8 cellular contexts compared by ENCODE assay signal in genomic region chr11:75399344-75400109, GRCh38. TPM values are rescaled to one million over a fixed set of nuclear protein-coding genes. Genes with fewer than 3 reads are reported as not detected.
A peak's percentile ranks its signal among the peaks of the same experiment; 100 is the strongest.
DNase-seq lines count a peak whose midpoint lies in the region; ATAC-seq, FAIRE-seq and TF ChIP-seq lines count a peak whose summit lies in the region.

TSS of gene RPS3 (plus strand) at chr11:75399518. CDS start at chr11:75399548, 30 bp downstream.

- no peak for FAIRE-seq in H1 (lab: Jason Lieb, UNC)

- TF ChIP-seq POLR2A in H1 (IDR thresholded peaks at IDR 0.05; ENCODE audit: control extremely low read depth in 1 of 2, low read depth in 2 of 2, low read length in 2 of 2): peak; percentile 99

- TF ChIP-seq EP300 in H1 (IDR thresholded peaks at IDR 0.05; ENCODE audit: borderline replicate concordance in 1 of 2, low read depth in 2 of 2, low read length in 2 of 2): no peak

- H3K27me3 ChIP-seq in H1 (replicated peaks in 1 of 4; ENCODE audit: control insufficient read depth in 3 of 4, extremely low read depth in 1 of 4, insufficient read depth in 3 of 4, low read length in 3 of 4) (no peaks in the 10 kb centered on the region), mesendoderm (ENCODE audit: insufficient read depth, low read length, poor library complexity) (no peaks in the 10 kb centered on the region)

- CTCF ChIA-PET in activated CD8-positive, alpha-beta memory T cell treated with anti-CD3 and anti-CD28 coated beads for 36 hours (lab: Charles Lee): interaction anchor here (0.7 to 1.8 kb wide), 5 partner anchors 11 to 126 kb away, joined by 3 to 8 read pairs (median 4); partner anchors contain the start of gene GDPD5
- CTCF ChIA-PET in H1 (lab: Charles Lee; ENCODE audit: partially characterized antibody): interaction anchor here (0.8 to 4.5 kb wide), 11 partner anchors 9 to 154 kb away, joined by 3 to 20 read pairs (median 5); no protein-coding TSS in a partner anchor

- no peak within 1 kb of the TSS; the same call in 1 of the 2 replicates for H2BK12ac ChIP-seq in H1 (ENCODE audit: low read depth, low read length)

- 1% methylated on average over 53 of the region's 53 CpGs; no CpG with 5 or more reads in 1 of the 2 experiments for WGBS in H1 (ENCODE audit: extremely low coverage in 1 of 2, insufficient coverage in 1 of 2, insufficient read length in 1 of 2, insufficient replicate concordance in 2 of 2, low coverage in 1 of 2, low lambda C conversion rate in 2 of 2, missing lambda C conversion rate in 1 of 2), 2 experiments
- no CpG with 5 or more reads among the region's 53 CpGs for WGBS in mesendoderm (ENCODE audit: extremely low coverage, insufficient coverage, low lambda C conversion rate)

- H3K36me3 ChIP-seq in H1 (ENCODE audit: control insufficient read depth in 2 of 4, insufficient read depth in 4 of 4, low read length in 3 of 4) (peaks cover 30 to 44% (median 39%) of the 10 kb centered on the region in 4 experiments), mesendoderm (ENCODE audit: control insufficient read depth, insufficient read depth, low read length) (peaks cover 24% of the 10 kb centered on the region)

- no peak for TF ChIP-seq RAD21 in H1 (IDR thresholded peaks at IDR 0.05 in 1 of 2, conservative IDR thresholded peaks at IDR 0.05 in 1 of 2; ENCODE audit: low read depth in 2 of 2, low read length in 2 of 2)

- 0 out of 2 replicates have a peak within 1 kb of the TSS, but pooled peaks have one; percentile 22 for H2BK15ac ChIP-seq in H1 (ENCODE audit: low read length)
- H2BK15ac ChIP-seq in mesendoderm (replicated peaks; ENCODE audit: low read depth): no peak within 1 kb of the TSS

- H3K4me3 ChIP-seq in H1 (ENCODE audit: extremely low read depth in 1 of 4, insufficient read depth in 2 of 4, low read depth in 3 of 4, low read length in 4 of 4): peak within 1 kb of the TSS; percentile 86 to 100 (median 99)
- peak within 1 kb of the TSS; percentile 96 for H3K4me3 ChIP-seq in mesendoderm (ENCODE audit: low read length)

- no peaks in the 10 kb centered on the region for H3K9me3 ChIP-seq in H1 (ENCODE audit: insufficient read depth in 2 of 2, low read depth in 1 of 2, low read length in 1 of 2)

- H3K4me1 ChIP-seq in H1 (replicated peaks in 1 of 4; ENCODE audit: control insufficient read depth in 3 of 4, insufficient read depth in 4 of 4, low read length in 3 of 4) (peaks cover 0 to 9% (median 4%) of the 10 kb centered on the region in 4 experiments; a peak in 6 of 7 replicates), mesendoderm (ENCODE audit: control insufficient read depth, low read depth, low read length) (peaks cover 13% of the 10 kb centered on the region)

- DNase-seq in COLO668 (lab: John Stamatoyannopoulos, UW; ENCODE audit: unreplicated experiment) (peak; percentile 90), HS-27A (ENCODE audit: low read depth) (peak; percentile 81), NOMO-1 (lab: John Stamatoyannopoulos, UW; ENCODE audit: unreplicated experiment in 2 of 2) (peak; percentile 87), H1 (ENCODE audit: low read depth in 1 of 2, low spot score in 2 of 2) (peak; percentile 80 to 90), mesendoderm (peak; percentile 96)
- peak; percentile 78 for DNase-seq in stimulated activated CD8-positive, alpha-beta memory T cell treated with anti-CD3 and anti-CD28 coated beads, Interleukin-15, amount 100 ng/mL, for 1 hour (ENCODE audit: low read depth)

- H2BK120ac ChIP-seq in H1 (replicated peaks; ENCODE audit: low read depth, low read length) (no peak within 1 kb of the TSS), mesendoderm (ENCODE audit: low read depth, low read length) (no peak within 1 kb of the TSS)

- H2BK5ac ChIP-seq in H1 (ENCODE audit: low read depth, low read length): peak within 1 kb of the TSS; percentile 90
- peak within 1 kb of the TSS; percentile 90 for H2BK5ac ChIP-seq in mesendoderm (ENCODE audit: low read length)

- POLR2A ChIA-PET in activated CD8-positive, alpha-beta memory T cell treated with anti-CD3 and anti-CD28 coated beads for 36 hours (lab: Charles Lee): interaction anchor here (0.6 to 1.8 kb wide), 5 partner anchors 9 to 163 kb away, joined by 3 to 5 read pairs (median 4); partner anchors contain the start of gene SERPINH1
- POLR2A ChIA-PET in H1 (lab: Charles Lee; ENCODE audit: partially characterized antibody): interaction anchor here (0.5 to 20.0 kb wide), 43 partner anchors 4 to 1659 kb away, joined by 3 to 570 read pairs (median 6); partner anchors contain the start of genes GDPD5, KLHL35, RPS3 and SERPINH1

- H3K56ac ChIP-seq in H1 (replicated peaks; ENCODE audit: insufficient read length, low read depth, low read length): no peak within 1 kb of the TSS
- peak within 1 kb of the TSS; percentile 99 for H3K56ac ChIP-seq in mesendoderm (ENCODE audit: low read length)

- TF ChIP-seq CTCF in H1 (IDR thresholded peaks at IDR 0.05; ENCODE audit: control extremely low read depth in 1 of 3, insufficient read depth in 1 of 3, low read depth in 1 of 3, low read length in 3 of 3): no peak

- H3K23ac ChIP-seq in H1 (ENCODE audit: insufficient read length) (no peak within 1 kb of the TSS), mesendoderm (ENCODE audit: low read length) (peak within 1 kb of the TSS; percentile 82)

- H4K5ac ChIP-seq in H1 (ENCODE audit: insufficient read length, low read depth, low read length) (peak within 1 kb of the TSS; percentile 74), mesendoderm (ENCODE audit: low read length) (no peak within 1 kb of the TSS)

- no peak within 1 kb of the TSS for H3K14ac ChIP-seq in H1 (ENCODE audit: insufficient read length)

- H3K4me2 ChIP-seq in H1 (ENCODE audit: insufficient read depth in 1 of 2, low read depth in 2 of 2, low read length in 2 of 2) (peak within 1 kb of the TSS; percentile 82 to 93), mesendoderm (ENCODE audit: low read length) (peak within 1 kb of the TSS; percentile 83)

- no peak within 1 kb of the TSS for H2BK20ac ChIP-seq in H1 (ENCODE audit: low read length)

- H3K27ac ChIP-seq in H1 (ENCODE audit: low read depth, low read length) (peak within 1 kb of the TSS; percentile 97), mesendoderm (ENCODE audit: low read depth, low read length) (peak within 1 kb of the TSS; percentile 89)

- peaks cover 7% of the 10 kb centered on the region for H3K23me2 ChIP-seq in H1 (ENCODE audit: low read depth, low read length)

- peak within 1 kb of the TSS; percentile 89 for H2AK5ac ChIP-seq in H1 (ENCODE audit: low read depth, low read length)
- peak within 1 kb of the TSS; percentile 98 for H2AK5ac ChIP-seq in mesendoderm (ENCODE audit: low read length)

- H3K4ac ChIP-seq in H1 (replicated peaks; ENCODE audit: insufficient read length, low read depth, low read length) (peak within 1 kb of the TSS; percentile 69), mesendoderm (ENCODE audit: low read depth, low read length) (peak within 1 kb of the TSS; percentile 20)

- H2AFZ ChIP-seq in H1 (ENCODE audit: low read length): no peak within 1 kb of the TSS

- peaks cover 28 to 38% of the 10 kb centered on the region in 2 experiments for H4K20me1 ChIP-seq in H1 (replicated peaks in 1 of 2; ENCODE audit: control insufficient read depth in 1 of 2, insufficient read depth in 2 of 2, low read length in 2 of 2)

- H4K8ac ChIP-seq in H1 (ENCODE audit: extremely low read depth, insufficient read depth, low read length) (peak within 1 kb of the TSS; percentile 99; the same call in 1 of the 2 replicates), mesendoderm (ENCODE audit: low read depth, low read length) (no peak within 1 kb of the TSS)

- peak; percentile 90 for ATAC-seq in GM19463 (IDR thresholded peaks at IDR 0.05; ENCODE audit: unreplicated experiment)

- peak within 1 kb of the TSS; percentile 94 for H3K18ac ChIP-seq in H1 (ENCODE audit: extremely low read depth, low read length)
- peak within 1 kb of the TSS; percentile 97 for H3K18ac ChIP-seq in mesendoderm (ENCODE audit: low read length)

- H3K9ac ChIP-seq in H1 (replicated peaks in 1 of 4; ENCODE audit: extremely low read depth in 1 of 4, low read depth in 3 of 4, low read length in 3 of 4) (peak within 1 kb of the TSS; percentile 82 to 100 (median 98)), mesendoderm (ENCODE audit: low read length) (peak within 1 kb of the TSS; percentile 100)

- H3K79me2 ChIP-seq in H1 (ENCODE audit: control insufficient read depth in 1 of 2, insufficient read depth in 2 of 2, low read length in 2 of 2): peaks cover 29 to 52% of the 10 kb centered on the region in 2 experiments
- peaks cover 52% of the 10 kb centered on the region for H3K79me2 ChIP-seq in mesendoderm (ENCODE audit: control insufficient read depth, insufficient read depth, low read length)

- H3K79me1 ChIP-seq in H1 (ENCODE audit: low read depth, low read length): peaks cover 8% of the 10 kb centered on the region; the same call in 1 of the 2 replicates
- H3K79me1 ChIP-seq in mesendoderm (ENCODE audit: low read length): peaks cover 15% of the 10 kb centered on the region

- peak within 1 kb of the TSS; percentile 81 for H4K91ac ChIP-seq in H1 (replicated peaks; ENCODE audit: insufficient read length, low read length)

TF ChIP-seq in H1, 55 proteins besides CTCF, POLR2A, EP300 and RAD21 (continues in another document):
- no peak for TF ChIP-seq BACH1 (IDR thresholded peaks at IDR 0.05; ENCODE audit: low read length)
- TF ChIP-seq MAX (IDR thresholded peaks at IDR 0.05): peak; percentile 91
- TF ChIP-seq SIN3A (conservative IDR thresholded peaks at IDR 0.05 in 1 of 2, IDR thresholded peaks at IDR 0.05 in 1 of 2; ENCODE audit: low read depth in 1 of 2, low read length in 2 of 2): peak in 1 of 2 experiments; percentile 89; a peak in 2 of 4 replicates
- no peak for TF ChIP-seq JUN (IDR thresholded peaks at IDR 0.05; ENCODE audit: low read depth, low read length)
- TF ChIP-seq SRF (IDR thresholded peaks at IDR 0.05; ENCODE audit: low read depth, low read length): peak; percentile 50; the same call in 1 of the 2 replicates
- no peak for TF ChIP-seq EZH2 (IDR thresholded peaks at IDR 0.05; ENCODE audit: low read depth, low read length, severe bottlenecking)
- no peak for TF ChIP-seq HDAC6 (IDR thresholded peaks at IDR 0.05; ENCODE audit: low read depth, low read length)

RNA-seq across cellular contexts. Expression of gene RPS3, which starts in this region (rescaled TPM):
- 1,000 to 10,000 TPM; 4,009 to 4,247 TPM for total RNA-seq in activated CD8-positive, alpha-beta memory T cell treated with anti-CD3 and anti-CD28 coated beads for 36 hours
- 3,813 and 3,882 TPM in 2 replicates for total RNA-seq in H1 (2021; fragmentation: NEBNext Ultra II Directional; extraction: Animal tissue kit (Norgen Biotek cat#: 25700))
- polyA plus RNA-seq in H1 (2011; rRNA removed): 4,194 and 5,088 TPM in 2 replicates
- 5,780 TPM for polyA plus RNA-seq in H1 (2011; cell fraction: cytosol; rRNA removed)
- polyA plus RNA-seq in H1 (2011; cell fraction: nucleus; rRNA removed): 3,386 TPM
- 4,233 to 5,711 TPM (median 5,025 TPM) in 4 replicates for polyA plus RNA-seq in H1 (2012, experiment 1 of 2)
- polyA plus RNA-seq in H1 (2012, experiment 2 of 2): 24,266 TPM
- 5,747 TPM for polyA plus RNA-seq in H1 (2013, experiment 1 of 2)
- 5,667 TPM for polyA plus RNA-seq in H1 (2013, experiment 2 of 2)
- 985 and 1,133 TPM in 2 replicates for polyA minus RNA-seq in H1 (2011; rRNA and poly(A)+ RNA removed)
- polyA minus RNA-seq in H1 (2011; cell fraction: cytosol; rRNA and poly(A)+ RNA removed): 694 TPM
- polyA minus RNA-seq in H1 (2011; cell fraction: nucleus; rRNA and poly(A)+ RNA removed): 657 TPM
- polyA plus RNA-seq in mesendoderm (2013, experiment 1 of 2): 6,635 TPM
- 6,755 TPM for polyA plus RNA-seq in mesendoderm (2013, experiment 2 of 2)

Comparison
In these comparisons a context has a peak if more than half of its experiments do, and no peak if none do; other contexts are left out.
1. Peak in every context shown above with its lines: DNase-seq, ATAC-seq, H3K4me3 ChIP-seq and H3K27ac ChIP-seq.